ENCODE assay signal across 19 cellular contexts in the genomic region with DNA sequence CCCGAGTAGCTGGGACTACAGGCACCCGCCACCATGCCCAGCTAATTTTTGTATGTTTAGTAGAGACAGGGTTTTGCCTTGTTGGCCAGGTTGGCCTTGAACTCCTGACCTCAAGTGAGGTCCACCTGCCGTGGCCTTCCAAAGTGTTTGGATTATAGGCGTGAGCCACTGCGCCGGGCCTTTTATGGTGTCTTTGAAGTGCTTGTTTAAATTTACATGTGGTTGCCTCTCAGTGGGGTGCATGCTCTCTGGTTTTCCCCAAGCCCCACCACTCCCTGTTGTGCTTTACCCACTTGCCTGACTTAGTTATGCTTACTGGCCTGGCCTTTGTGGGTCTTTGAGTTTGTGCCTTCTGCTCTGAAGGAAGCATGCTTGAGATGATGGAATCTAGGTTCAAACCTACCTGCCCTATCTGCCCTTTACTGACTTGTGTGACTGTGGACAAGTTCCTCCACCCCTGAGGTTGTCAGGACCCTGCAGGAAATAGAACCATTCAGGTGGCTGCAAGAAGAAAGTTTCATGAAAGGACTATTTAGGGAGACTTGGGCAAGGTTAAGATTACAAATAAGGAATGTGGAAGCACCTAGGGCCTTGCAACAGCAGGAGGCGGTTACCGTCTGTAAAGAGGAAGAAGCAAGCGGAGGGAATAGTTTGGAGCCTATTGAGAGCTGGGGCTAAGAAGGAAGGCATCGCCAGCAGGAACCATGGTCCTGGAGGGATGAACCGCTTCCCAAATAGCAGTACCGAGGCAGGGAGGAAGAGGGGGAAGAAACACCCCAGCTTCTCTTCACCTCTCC.
DNase-seq lines count a peak whose midpoint lies in the region; ATAC-seq lines count a peak whose summit lies in the region.
"Had no signal": no experiment of that assay in that cellular context is flagged by ENCODE, and none has a peak within 500 bp of the region (broad histone marks: within the 10 kb centered on the region; RNA-seq: fewer than 3 reads in every experiment).

No MANE protein-coding gene starts in this region.

- no peaks in the 10 kb centered on the region for H3K27me3 Mint-ChIP-seq in activated T-helper 17 cell treated with anti-CD3 and anti-CD28 coated beads, Interleukin-2, amount 50 U/mL, for 72 hours
- H3K27me3 Mint-ChIP-seq: activated T-cell treated with anti-CD3 and anti-CD28 coated beads, Interleukin-2, amount 50 U/mL, for 24 hours; CD4-positive, alpha-beta T cell had no signal

- in situ Hi-C loops in KBM-7 (cut with MboI; ENCODE audit: low pct_unique_long_range_greater_than_20kb, low sequenced_read_pairs) = no loop called here

- H3K36me3 Mint-ChIP-seq in activated T-helper 17 cell treated with anti-CD3 and anti-CD28 coated beads, Interleukin-2, amount 50 U/mL, for 72 hours (ENCODE audit: low read depth) = peaks cover 17% of the 10 kb centered on the region
- H3K36me3 Mint-ChIP-seq in stimulated activated effector memory CD8-positive, alpha-beta T cell treated with anti-CD3 and anti-CD28 coated beads, Interleukin-12 subunit alpha, Interleukin-12 subunit beta, amount 100 ng/mL, for 72 hours = peaks cover 17% of the 10 kb centered on the region

- peaks cover 11 to 40% (median 27%) of the 10 kb centered on the region in 10 experiments for H3K4me1 ChIP-seq in BLaER1 treated with 17β-estradiol and CSF1 and Interleukin-3, amounts not matched to agents 10 nM and 100 nM

- H3K4me3 ChIP-seq in BLaER1 treated with 17β-estradiol and CSF1 and Interleukin-3, amounts not matched to agents 10 nM and 100 nM = no peak overlapping the region
- H3K4me3 ChIP-seq in MG63 = no peak overlapping the region
- H3K4me3 ChIP-seq: upper lobe of left lung had no signal

- DNase-seq in KBM-7 (peak; percentile 25), MG63 (no peak)
- no peak for DNase-seq in stimulated activated effector memory CD8-positive, alpha-beta T cell treated with anti-CD3 and anti-CD28 coated beads, Interleukin-12 subunit alpha, Interleukin-12 subunit beta, amount 100 ng/mL, for 72 hours (ENCODE audit: low spot score in 2 of 2)
- no peak for DNase-seq in stimulated activated naive CD4-positive, alpha-beta T cell (lab: John Stamatoyannopoulos, UW)
- DNase-seq: activated naive CD4-positive, alpha-beta T cell treated with anti-CD3 and anti-CD28 coated beads for 36 hours; activated T-cell treated with anti-CD3 and anti-CD28 coated beads, Interleukin-2, amount 50 U/mL, for 24 hours; CD4-positive, alpha-beta T cell; dermis blood vessel endothelial cell; kidney glomerular epithelial cell; NCI-H146; NCI-H526 treated with DMSO at 0.1 percent for 48 hours; small intestine; T-helper 9 cell had no signal

- H3K4me3 Mint-ChIP-seq in activated T-helper 17 cell treated with anti-CD3 and anti-CD28 coated beads, Interleukin-2, amount 50 U/mL, for 72 hours = no peak overlapping the region
- no peak overlapping the region for H3K4me3 Mint-ChIP-seq in stimulated activated effector memory CD8-positive, alpha-beta T cell treated with anti-CD3 and anti-CD28 coated beads, Interleukin-12 subunit alpha, Interleukin-12 subunit beta, amount 100 ng/mL, for 72 hours
- H3K4me3 Mint-ChIP-seq: activated naive CD4-positive, alpha-beta T cell treated with anti-CD3 and anti-CD28 coated beads for 36 hours; activated T-cell treated with anti-CD3 and anti-CD28 coated beads, Interleukin-2, amount 50 U/mL, for 24 hours; CD4-positive, alpha-beta T cell had no signal

- H3K9me3 Mint-ChIP-seq in activated T-helper 17 cell treated with anti-CD3 and anti-CD28 coated beads, Interleukin-2, amount 50 U/mL, for 72 hours = no peaks in the 10 kb centered on the region
- H3K9me3 Mint-ChIP-seq in stimulated activated effector memory CD8-positive, alpha-beta T cell treated with anti-CD3 and anti-CD28 coated beads, Interleukin-12 subunit alpha, Interleukin-12 subunit beta, amount 100 ng/mL, for 72 hours = no peaks in the 10 kb centered on the region
- H3K9me3 Mint-ChIP-seq: activated naive CD4-positive, alpha-beta T cell treated with anti-CD3 and anti-CD28 coated beads for 36 hours; activated T-cell treated with anti-CD3 and anti-CD28 coated beads, Interleukin-2, amount 50 U/mL, for 24 hours; CD4-positive, alpha-beta T cell had no signal

- H3K27ac Mint-ChIP-seq in activated T-helper 17 cell treated with anti-CD3 and anti-CD28 coated beads, Interleukin-2, amount 50 U/mL, for 72 hours = no peak overlapping the region
- peak overlapping the region; percentile 78 for H3K27ac Mint-ChIP-seq in stimulated activated effector memory CD8-positive, alpha-beta T cell treated with anti-CD3 and anti-CD28 coated beads, Interleukin-12 subunit alpha, Interleukin-12 subunit beta, amount 100 ng/mL, for 72 hours
- H3K27ac Mint-ChIP-seq: activated naive CD4-positive, alpha-beta T cell treated with anti-CD3 and anti-CD28 coated beads for 36 hours had no signal

- H3K27ac ChIP-seq in BLaER1 treated with 17β-estradiol and CSF1 and Interleukin-3, amounts not matched to agents 10 nM and 100 nM = no peak overlapping the region; a peak in 1 of 22 replicates
- H3K27ac ChIP-seq: upper lobe of left lung had no signal

- no peaks in the 10 kb centered on the region for H3K9me3 ChIP-seq in BLaER1 treated with 17β-estradiol and CSF1 and Interleukin-3, amounts not matched to agents 10 nM and 100 nM (replicated peaks in 1 of 11)
- H3K9me3 ChIP-seq in MG63 = no peaks in the 10 kb centered on the region
- H3K9me3 ChIP-seq: upper lobe of left lung had no signal

- peak; percentile 45 for ATAC-seq in activated T-helper 17 cell treated with anti-CD3 and anti-CD28 coated beads, Interleukin-2, amount 50 U/mL, for 72 hours (replicated peaks)
- no peak for ATAC-seq in stimulated activated effector memory CD8-positive, alpha-beta T cell treated with anti-CD3 and anti-CD28 coated beads, Interleukin-12 subunit alpha, Interleukin-12 subunit beta, amount 100 ng/mL, for 72 hours
- ATAC-seq in GM18861 (IDR thresholded peaks at IDR 0.05; ENCODE audit: unreplicated experiment) (no peak), HG03196 (IDR thresholded peaks at IDR 0.05; ENCODE audit: unreplicated experiment) (no peak)
- ATAC-seq: SK-N-SH treated with all-trans-retinoic acid at 6 μM for 48 hours had no signal

- no peaks in the 10 kb centered on the region for H3K27me3 ChIP-seq in BLaER1 treated with 17β-estradiol and CSF1 and Interleukin-3, amounts not matched to agents 10 nM and 100 nM
- H3K27me3 ChIP-seq in MG63 = 0 out of 2 replicates have a peak, but pooled peaks cover 2% of the 10 kb centered on the region
- H3K27me3 ChIP-seq: upper lobe of left lung had no signal

- H3K36me3 ChIP-seq in BLaER1 treated with 17β-estradiol and CSF1 and Interleukin-3, amounts not matched to agents 10 nM and 100 nM = peaks cover 0 to 59% (median 5%) of the 10 kb centered on the region in 11 experiments; a peak in 10 of 22 replicates
- no peaks in the 10 kb centered on the region for H3K36me3 ChIP-seq in MG63
- H3K36me3 ChIP-seq: upper lobe of left lung had no signal

- H4K20me1 ChIP-seq in BLaER1 treated with 17β-estradiol and CSF1 and Interleukin-3, amounts not matched to agents 10 nM and 100 nM = peaks cover 0 to 97% (median 21%) of the 10 kb centered on the region in 11 experiments; a peak in 10 of 22 replicates

- peaks cover 41% of the 10 kb centered on the region for H3K4me1 Mint-ChIP-seq in activated T-helper 17 cell treated with anti-CD3 and anti-CD28 coated beads, Interleukin-2, amount 50 U/mL, for 72 hours
- peaks cover 48% of the 10 kb centered on the region for H3K4me1 Mint-ChIP-seq in stimulated activated effector memory CD8-positive, alpha-beta T cell treated with anti-CD3 and anti-CD28 coated beads, Interleukin-12 subunit alpha, Interleukin-12 subunit beta, amount 100 ng/mL, for 72 hours

- no peak overlapping the region for H3K9ac ChIP-seq in BLaER1 treated with 17β-estradiol and CSF1 and Interleukin-3, amounts not matched to agents 10 nM and 100 nM

- H3K4me2 ChIP-seq in BLaER1 treated with 17β-estradiol and CSF1 and Interleukin-3, amounts not matched to agents 10 nM and 100 nM = peak overlapping the region in 6 of 11 experiments; percentile 35 to 79 (median 74); a peak in 10 of 22 replicates
